Comparison of ENCODE assay signal across 17 cellular contexts in genomic region chr4:24321151-24321550, GRCh38.
DNase-seq lines count a peak whose midpoint lies in the region; ATAC-seq and TF ChIP-seq lines count a peak whose summit lies in the region.
"Had no signal": no experiment of that assay in that cellular context is flagged by ENCODE, and none has a peak within 500 bp of the region (broad histone marks: within the 10 kb centered on the region; RNA-seq: fewer than 3 reads in every experiment).

No MANE protein-coding gene starts in this region.

- H3K27ac Mint-ChIP-seq in activated T-cell treated with anti-CD3 and anti-CD28 coated beads, Interleukin-2, amount 50 U/mL, for 24 hours: no peak overlapping the region
- H3K27ac Mint-ChIP-seq in CD4-positive, alpha-beta T cell: no peak overlapping the region
- H3K27ac Mint-ChIP-seq: activated naive CD8-positive, alpha-beta T cell treated with anti-CD3 and anti-CD28 coated beads, Interleukin-2, amount 10 ng/mL, durations not matched to agents 7 days and 5 days; B cell; dendritic cell treated with granulocyte-macrophage colony-stimulating factor and Interleukin-4, amounts not matched to agents 40 ng/mL and 50 ng/mL, for 4 days; stimulated activated naive B cell treated with anti-CD40 and anti-IgM and Interleukin-4, amounts not matched to agents 10 μg/mL and 1 μg/mL and 100 μg/mL, for 72 hours had no signal

- no peaks in the 10 kb centered on the region for H3K4me1 Mint-ChIP-seq in activated T-cell treated with anti-CD3 and anti-CD28 coated beads, Interleukin-2, amount 50 U/mL, for 24 hours (ENCODE audit: low read depth)
- no peaks in the 10 kb centered on the region for H3K4me1 Mint-ChIP-seq in CD4-positive, alpha-beta T cell (ENCODE audit: low read depth)
- H3K4me1 Mint-ChIP-seq: activated naive CD8-positive, alpha-beta T cell treated with anti-CD3 and anti-CD28 coated beads, Interleukin-2, amount 10 ng/mL, durations not matched to agents 7 days and 5 days; B cell; stimulated activated naive B cell treated with anti-CD40 and anti-IgM and Interleukin-4, amounts not matched to agents 10 μg/mL and 1 μg/mL and 100 μg/mL, for 72 hours had no signal

- H3K4me3 ChIP-seq in neuron (ENCODE audit: low read length): peak overlapping the region; percentile 20
- H3K4me3 ChIP-seq: GM12878, mucosa of descending colon, right atrium auricular region had no signal

- no peaks in the 10 kb centered on the region for H3K9me3 Mint-ChIP-seq in activated T-cell treated with anti-CD3 and anti-CD28 coated beads, Interleukin-2, amount 50 U/mL, for 24 hours
- H3K9me3 Mint-ChIP-seq in CD4-positive, alpha-beta T cell: no peaks in the 10 kb centered on the region
- H3K9me3 Mint-ChIP-seq: activated naive CD8-positive, alpha-beta T cell treated with anti-CD3 and anti-CD28 coated beads, Interleukin-2, amount 10 ng/mL, durations not matched to agents 7 days and 5 days; dendritic cell treated with granulocyte-macrophage colony-stimulating factor and Interleukin-4, amounts not matched to agents 40 ng/mL and 50 ng/mL, for 4 days had no signal

- peak; percentile 10 for DNase-seq in EH (ENCODE audit: low read depth)
- DNase-seq in NCI-H226: peak; percentile 66
- DNase-seq in epithelial cell of prostate (ENCODE audit: low read depth, low spot score): peak; percentile 20
- DNase-seq in activated T-cell treated with anti-CD3 and anti-CD28 coated beads, Interleukin-2, amount 50 U/mL, for 24 hours: no peak
- DNase-seq in NCI-H128 (lab: John Stamatoyannopoulos, UW; ENCODE audit: unreplicated experiment): no peak
- DNase-seq in NAMALWA (ENCODE audit: low spot score): no peak
- no peak for DNase-seq in CD4-positive, alpha-beta T cell
- DNase-seq: activated naive CD8-positive, alpha-beta T cell treated with anti-CD3 and anti-CD28 coated beads, Interleukin-2, amount 10 ng/mL, durations not matched to agents 7 days and 5 days; DMS79; mucosa of descending colon; stimulated activated naive B cell treated with anti-CD40 and anti-IgM and Interleukin-4, amounts not matched to agents 10 μg/mL and 1 μg/mL and 100 μg/mL, for 72 hours had no signal

- POLR2A ChIA-PET in CD4-positive, alpha-beta T cell (lab: Charles Lee): no interaction called here

- intact Hi-C loops in CD4-positive, alpha-beta T cell (cut with DNase I, micrococcal nuclease): no loop called here

- no peak for ATAC-seq in CD4-positive, alpha-beta T cell (ENCODE audit: poor library complexity)
- ATAC-seq: GM12878; mucosa of descending colon; stimulated activated naive B cell treated with anti-CD40 and anti-IgM and Interleukin-4, amounts not matched to agents 10 μg/mL and 1 μg/mL and 100 μg/mL, for 72 hours had no signal

- no peak overlapping the region for H3K4me3 Mint-ChIP-seq in activated T-cell treated with anti-CD3 and anti-CD28 coated beads, Interleukin-2, amount 50 U/mL, for 24 hours
- H3K4me3 Mint-ChIP-seq in CD4-positive, alpha-beta T cell: no peak overlapping the region
- H3K4me3 Mint-ChIP-seq: activated naive CD8-positive, alpha-beta T cell treated with anti-CD3 and anti-CD28 coated beads, Interleukin-2, amount 10 ng/mL, durations not matched to agents 7 days and 5 days; B cell; dendritic cell treated with granulocyte-macrophage colony-stimulating factor and Interleukin-4, amounts not matched to agents 40 ng/mL and 50 ng/mL, for 4 days; stimulated activated naive B cell treated with anti-CD40 and anti-IgM and Interleukin-4, amounts not matched to agents 10 μg/mL and 1 μg/mL and 100 μg/mL, for 72 hours had no signal

- CTCF ChIA-PET in CD4-positive, alpha-beta T cell (lab: Charles Lee): no interaction called here

- H3K36me3 ChIP-seq in neuron (ENCODE audit: insufficient read depth, low read length): no peaks in the 10 kb centered on the region
- H3K36me3 ChIP-seq: right atrium auricular region had no signal

- no peaks in the 10 kb centered on the region for H3K27me3 ChIP-seq in neuron (ENCODE audit: insufficient read depth, low read length)
- H3K27me3 ChIP-seq in CD4-positive, alpha-beta T cell (ENCODE audit: control insufficient read depth, insufficient read depth, low read length): no peaks in the 10 kb centered on the region
- H3K27me3 ChIP-seq: right atrium auricular region had no signal

- H3K36me3 Mint-ChIP-seq in activated T-cell treated with anti-CD3 and anti-CD28 coated beads, Interleukin-2, amount 50 U/mL, for 24 hours (ENCODE audit: low read depth): no peaks in the 10 kb centered on the region
- no peaks in the 10 kb centered on the region for H3K36me3 Mint-ChIP-seq in CD4-positive, alpha-beta T cell (ENCODE audit: low read depth)
- H3K36me3 Mint-ChIP-seq: activated naive CD8-positive, alpha-beta T cell treated with anti-CD3 and anti-CD28 coated beads, Interleukin-2, amount 10 ng/mL, durations not matched to agents 7 days and 5 days; stimulated activated naive B cell treated with anti-CD40 and anti-IgM and Interleukin-4, amounts not matched to agents 10 μg/mL and 1 μg/mL and 100 μg/mL, for 72 hours had no signal

- peaks cover 25% of the 10 kb centered on the region for H3K4me1 ChIP-seq in neuron (ENCODE audit: insufficient read depth, low read length)

- H3K9me3 ChIP-seq in neuron (ENCODE audit: low read length): no peaks in the 10 kb centered on the region
- no peaks in the 10 kb centered on the region for H3K9me3 ChIP-seq in CD4-positive, alpha-beta T cell (ENCODE audit: control insufficient read depth, low read length)
- H3K9me3 ChIP-seq: mucosa of descending colon, right atrium auricular region had no signal

- peak overlapping the region; percentile 24 for H2AFZ ChIP-seq in neuron (ENCODE audit: low read depth, low read length)

- H3K27me3 Mint-ChIP-seq in activated T-cell treated with anti-CD3 and anti-CD28 coated beads, Interleukin-2, amount 50 U/mL, for 24 hours: no peaks in the 10 kb centered on the region
- no peaks in the 10 kb centered on the region for H3K27me3 Mint-ChIP-seq in CD4-positive, alpha-beta T cell
- H3K27me3 Mint-ChIP-seq: B cell; dendritic cell treated with granulocyte-macrophage colony-stimulating factor and Interleukin-4, amounts not matched to agents 40 ng/mL and 50 ng/mL, for 4 days; stimulated activated naive B cell treated with anti-CD40 and anti-IgM and Interleukin-4, amounts not matched to agents 10 μg/mL and 1 μg/mL and 100 μg/mL, for 72 hours had no signal

- no peak for TF ChIP-seq CTCF in CD4-positive, alpha-beta T cell (IDR thresholded peaks at IDR 0.05)

- H3K27ac ChIP-seq in epithelial cell of prostate: peak overlapping the region; percentile 79
- no peak overlapping the region for H3K27ac ChIP-seq in CD4-positive, alpha-beta T cell (ENCODE audit: low read depth, low read length)
- H3K27ac ChIP-seq: VCaP had no signal

Comparison
In these comparisons a context has a peak if more than half of its experiments do, and no peak if none do; other contexts are left out.
1. DNase-seq: peak in EH (single experiment), NCI-H226 (single experiment) and epithelial cell of prostate (single experiment); none in activated T-cell treated with anti-CD3 and anti-CD28 coated beads, Interleukin-2, amount 50 U/mL, for 24 hours (single experiment), NCI-H128 (single experiment), NAMALWA (single experiment) and CD4-positive, alpha-beta T cell (0 of 10).